Comparison of ENCODE assay signal across 16 cellular contexts in the genomic region with DNA sequence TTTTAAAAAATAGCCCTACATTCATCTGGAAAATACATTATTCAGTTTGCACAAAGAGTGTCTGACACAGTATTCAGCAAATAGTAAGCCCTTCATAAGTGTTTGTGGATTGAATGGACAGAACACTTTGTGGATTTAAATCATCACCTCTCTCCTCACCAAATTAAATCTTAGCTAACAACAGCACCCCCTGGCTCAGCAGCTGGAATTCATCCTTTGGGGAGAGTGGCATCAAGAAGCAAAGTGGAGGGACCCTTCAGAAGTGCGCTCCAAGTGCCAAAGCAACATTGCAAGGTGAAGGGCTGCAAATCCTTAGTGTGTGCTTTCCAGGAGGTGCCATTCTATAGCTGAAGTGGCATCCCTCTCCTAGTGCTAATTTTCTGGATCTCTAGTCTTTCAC.
DNase-seq lines count a peak whose midpoint lies in the region; ATAC-seq and TF ChIP-seq lines count a peak whose summit lies in the region.
"Had no signal": no experiment of that assay in that cellular context is flagged by ENCODE, and none has a peak within 500 bp of the region (broad histone marks: within the 10 kb centered on the region; RNA-seq: fewer than 3 reads in every experiment).

No MANE protein-coding gene starts in this region.

- H3K4me1 Mint-ChIP-seq in GM23338 (peaks cover 20% of the 10 kb centered on the region), H9 (peaks cover 5 to 11% of the 10 kb centered on the region in 2 experiments), chondrocyte (ENCODE audit: low read depth) (peaks cover 8% of the 10 kb centered on the region)

- no peak overlapping the region for H3K4me2 ChIP-seq in GM23338
- H3K4me2 ChIP-seq in H9 (ENCODE audit: insufficient read depth, insufficient read length, low read length), result no peak overlapping the region
- no peak overlapping the region for H3K4me2 ChIP-seq in mesendoderm (ENCODE audit: low read length)

- H3K27ac ChIP-seq in GM23338 (ENCODE audit: low read depth) (no peak overlapping the region), H9 (ENCODE audit: insufficient read length, low read depth, low read length) (no peak overlapping the region), mesendoderm (ENCODE audit: low read depth, low read length) (no peak overlapping the region)
- H3K27ac ChIP-seq: C4-2B, HL-60 had no signal

- H3K4me3 ChIP-seq in GM23338 (no peak overlapping the region), mesendoderm (ENCODE audit: low read length) (no peak overlapping the region)

- H3K9me3 Mint-ChIP-seq in GM23338, result peaks cover 19% of the 10 kb centered on the region
- peaks cover 15 to 18% of the 10 kb centered on the region in 2 experiments for H3K9me3 Mint-ChIP-seq in H9
- peaks cover 18% of the 10 kb centered on the region for H3K9me3 Mint-ChIP-seq in chondrocyte (ENCODE audit: low read depth)

- H3K9me3 ChIP-seq in H9 (ENCODE audit: control insufficient read depth, low read depth, low read length), result peaks cover 16% of the 10 kb centered on the region

- TF ChIP-seq CTCF in GM23338 (conservative IDR thresholded peaks at IDR 0.05; ENCODE audit: low read depth in 2 of 2) (peak; percentile 51 to 64), H9 (conservative IDR thresholded peaks at IDR 0.05) (peak; percentile 54), chondrocyte (IDR thresholded peaks at IDR 0.05) (peak; percentile 40)

- H3K23me2 ChIP-seq in H9 (ENCODE audit: insufficient read length, low read depth, low read length, poor library complexity, severe bottlenecking), result no peaks in the 10 kb centered on the region

- H4K5ac ChIP-seq in H9 (ENCODE audit: insufficient read length, low read depth, low read length) (no peak overlapping the region), mesendoderm (ENCODE audit: low read length) (no peak overlapping the region)

- no peaks in the 10 kb centered on the region for H4K20me1 ChIP-seq in GM23338 (replicated peaks; ENCODE audit: insufficient read depth)
- no peaks in the 10 kb centered on the region for H4K20me1 ChIP-seq in H9 (ENCODE audit: control insufficient read depth, insufficient read depth, insufficient read length)

- H2BK15ac ChIP-seq in H9 (ENCODE audit: low read depth, low read length) (no peak overlapping the region), mesendoderm (replicated peaks; ENCODE audit: low read depth) (no peak overlapping the region)

- no peak overlapping the region for H2BK120ac ChIP-seq in H9 (ENCODE audit: low read depth, low read length, poor library complexity, severe bottlenecking)
- H2BK120ac ChIP-seq in mesendoderm (ENCODE audit: low read depth, low read length), result no peak overlapping the region

- DNase-seq in GM23338 (ENCODE audit: low spot score), result peak; percentile 57
- no peak for DNase-seq in H9
- no peak for DNase-seq in chondrocyte (ENCODE audit: low spot score)
- peak; percentile 23 for DNase-seq in mesendoderm
- DNase-seq in HCEC 1CT, result no peak
- DNase-seq in superior temporal gyrus (ENCODE audit: extremely low spot score), result no peak
- no peak for DNase-seq in NK-92 treated with Interleukin-12 subunit alpha and Interleukin-12 subunit beta, amount 100 ng/mL, for 24 hours (lab: John Stamatoyannopoulos, UW)
- DNase-seq: ACHN, IMR-90, Karpas-422, NCI-H1436 treated with DMSO at 0.1 percent for 48 hours, NCI-H2081 treated with DMSO at 0.1 percent for 48 hours, NCI-H226 had no signal

- peaks cover 5% of the 10 kb centered on the region; the same call in 1 of the 2 replicates for H3K9me2 ChIP-seq in GM23338 (ENCODE audit: insufficient read depth)

- no peak overlapping the region for H3K4me3 Mint-ChIP-seq in GM23338
- no peak overlapping the region for H3K4me3 Mint-ChIP-seq in H9
- no peak overlapping the region for H3K4me3 Mint-ChIP-seq in chondrocyte (ENCODE audit: unreplicated experiment)

- H2AK5ac ChIP-seq in H9 (ENCODE audit: insufficient read length, low read length), result no peak overlapping the region
- H2AK5ac ChIP-seq in mesendoderm (ENCODE audit: low read length), result no peak overlapping the region

- H2BK12ac ChIP-seq in H9 (ENCODE audit: insufficient read length, low read depth, low read length), result no peak overlapping the region

- H3K36me3 ChIP-seq in GM23338 (ENCODE audit: insufficient read depth) (peaks cover 10% of the 10 kb centered on the region), mesendoderm (ENCODE audit: control insufficient read depth, insufficient read depth, low read length) (no peaks in the 10 kb centered on the region)

- H3K27ac Mint-ChIP-seq in GM23338, result no peak overlapping the region
- no peak overlapping the region; a peak in 1 of 7 replicates for H3K27ac Mint-ChIP-seq in H9
- H3K27ac Mint-ChIP-seq in chondrocyte (ENCODE audit: unreplicated experiment), result no peak overlapping the region

- H3K23ac ChIP-seq in H9 (ENCODE audit: insufficient read length, low read depth, low read length) (no peak overlapping the region), mesendoderm (ENCODE audit: low read length) (no peak overlapping the region)

- no peak overlapping the region for H4K91ac ChIP-seq in H9 (ENCODE audit: insufficient read length, low read depth, low read length)

- H4K8ac ChIP-seq in H9 (replicated peaks; ENCODE audit: insufficient read length, low read depth, low read length) (no peak overlapping the region), mesendoderm (ENCODE audit: low read depth, low read length) (no peak overlapping the region)

- no peak overlapping the region for H3K14ac ChIP-seq in H9 (ENCODE audit: insufficient read depth, low read length)

- H2BK20ac ChIP-seq in H9 (ENCODE audit: low read depth, low read length, poor library complexity, severe bottlenecking), result no peak overlapping the region

- ATAC-seq in GM23338, result peak; percentile 65
- ATAC-seq: Panc1 had no signal

- H3K79me1 ChIP-seq in H9 (ENCODE audit: insufficient read depth, low read depth, low read length, poor library complexity, severe bottlenecking) (no peaks in the 10 kb centered on the region), mesendoderm (ENCODE audit: low read length) (no peaks in the 10 kb centered on the region)

- H2AFZ ChIP-seq in GM23338 (no peak overlapping the region), H9 (ENCODE audit: low read length) (no peak overlapping the region)

- H3T11ph ChIP-seq in H9 (ENCODE audit: low read length), result no peak overlapping the region

- H3K56ac ChIP-seq in H9 (ENCODE audit: insufficient read length, low read depth, low read length) (no peak overlapping the region), mesendoderm (ENCODE audit: low read length) (no peak overlapping the region)

- H2BK5ac ChIP-seq in H9 (ENCODE audit: insufficient read length, low read length) (no peak overlapping the region), mesendoderm (ENCODE audit: low read length) (no peak overlapping the region)

- H3K79me2 ChIP-seq in GM23338 (replicated peaks; ENCODE audit: insufficient read depth), result no peaks in the 10 kb centered on the region
- H3K79me2 ChIP-seq in H9 (ENCODE audit: insufficient read depth, low read length), result no peaks in the 10 kb centered on the region
- no peaks in the 10 kb centered on the region for H3K79me2 ChIP-seq in mesendoderm (ENCODE audit: control insufficient read depth, insufficient read depth, low read length)

- H3K27me3 ChIP-seq in GM23338 (ENCODE audit: insufficient read depth) (no peaks in the 10 kb centered on the region), H9 (ENCODE audit: insufficient read depth, low read length) (no peaks in the 10 kb centered on the region), mesendoderm (ENCODE audit: insufficient read depth, low read length, poor library complexity) (no peaks in the 10 kb centered on the region)

- H3K9ac ChIP-seq in H9 (ENCODE audit: extremely low read depth, insufficient read length, low read length) (no peak overlapping the region), mesendoderm (ENCODE audit: low read length) (no peak overlapping the region)

- no peaks in the 10 kb centered on the region for H3F3A ChIP-seq in GM23338 (replicated peaks; ENCODE audit: low read depth)

- no CpG with 5 or more reads among the region's 1 CpG for WGBS in H9 (ENCODE audit: extremely low coverage, insufficient read length, low lambda C conversion rate)
- no CpG with 5 or more reads among the region's 1 CpG for WGBS in mesendoderm (ENCODE audit: extremely low coverage, insufficient coverage, low lambda C conversion rate)

- H3K27me3 Mint-ChIP-seq in GM23338 (ENCODE audit: insufficient read depth, low read depth, poor library complexity) (peaks cover 4% of the 10 kb centered on the region), H9 (ENCODE audit: low read depth) (no peaks in the 10 kb centered on the region), chondrocyte (ENCODE audit: low read depth) (no peaks in the 10 kb centered on the region)

- H3K36me3 Mint-ChIP-seq in GM23338 (ENCODE audit: low read depth) (peaks cover 18% of the 10 kb centered on the region), H9 (ENCODE audit: insufficient read depth in 1 of 3, low read depth in 3 of 3) (peaks cover 14 to 23% (median 16%) of the 10 kb centered on the region in 3 experiments), chondrocyte (ENCODE audit: low read depth) (peaks cover 2% of the 10 kb centered on the region)

- H3K4ac ChIP-seq in H9 (ENCODE audit: low read depth, low read length) (no peak overlapping the region), mesendoderm (ENCODE audit: low read depth, low read length) (no peak overlapping the region)

- H3K18ac ChIP-seq in H9 (ENCODE audit: insufficient read length, low read depth, low read length), result no peak overlapping the region
- no peak overlapping the region for H3K18ac ChIP-seq in mesendoderm (ENCODE audit: low read length)

- H3K4me1 ChIP-seq in GM23338 (ENCODE audit: insufficient read depth) (peaks cover 8% of the 10 kb centered on the region; the same call in 1 of the 2 replicates), H9 (ENCODE audit: insufficient read depth, low read length) (no peaks in the 10 kb centered on the region), mesendoderm (ENCODE audit: control insufficient read depth, low read depth, low read length) (no peaks in the 10 kb centered on the region)

Comparison
In these comparisons a context has a peak if more than half of its experiments do, and no peak if none do; other contexts are left out.
1. DNase-seq: peak in GM23338 (single experiment) and mesendoderm (single experiment); none in H9 (single experiment), chondrocyte (single experiment), HCEC 1CT (single experiment), superior temporal gyrus (single experiment) and NK-92 treated with Interleukin-12 subunit alpha and Interleukin-12 subunit beta, amount 100 ng/mL, for 24 hours (single experiment).
2. Peak in every context shown above with its lines, with median percentiles within 50 percentile points of each other: CTCF ChIP-seq.